In the genomic region with DNA sequence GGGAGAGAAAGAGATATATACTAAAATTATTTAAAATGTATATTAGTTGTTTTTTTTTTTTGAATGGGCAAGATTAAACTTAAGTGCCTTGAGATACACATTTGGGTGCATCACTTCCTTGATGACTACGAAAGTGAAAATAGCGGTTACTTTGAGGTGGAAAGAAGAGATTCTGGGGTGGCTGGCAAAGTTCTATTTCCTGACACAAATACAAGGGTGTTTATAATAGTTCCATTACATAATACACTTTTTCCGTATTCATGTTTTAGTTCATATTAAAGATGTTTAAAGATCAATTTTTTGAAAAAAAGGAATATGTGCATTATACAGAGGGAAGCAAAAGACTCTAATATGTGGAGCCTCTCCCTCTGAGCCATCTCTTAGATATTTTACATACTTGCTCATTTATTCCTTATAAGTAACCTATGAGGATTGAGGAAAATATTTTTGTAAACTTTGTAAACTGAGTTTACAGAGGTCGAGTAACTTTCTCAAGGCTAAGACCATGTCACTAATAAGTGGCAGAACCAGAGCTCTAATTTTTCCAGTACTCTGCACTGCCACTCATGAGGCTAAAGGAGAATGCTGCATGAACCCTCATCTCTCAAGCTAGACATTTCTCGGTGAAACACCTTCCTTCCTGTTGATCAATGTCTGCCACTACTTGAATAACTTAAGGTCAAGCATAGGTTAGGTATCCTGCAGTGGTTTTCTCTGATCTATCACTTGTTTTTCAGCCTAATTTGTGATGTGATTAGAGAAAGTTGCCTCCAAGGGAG, we compare ENCODE assay signal across 9 cellular contexts. TPM values are rescaled to one million over a fixed set of nuclear protein-coding genes. Genes with fewer than 3 reads are reported as not detected.
DNase-seq lines count a peak whose midpoint lies in the region; ATAC-seq and TF ChIP-seq lines count a peak whose summit lies in the region.
"Had no signal": no experiment of that assay in that cellular context is flagged by ENCODE, and none has a peak within 500 bp of the region (broad histone marks: within the 10 kb centered on the region; RNA-seq: fewer than 3 reads in every experiment).

No MANE protein-coding gene starts in this region.

- H3K27me3 Mint-ChIP-seq in T-helper 17 cell = no peaks in the 10 kb centered on the region

- H3K4me1 ChIP-seq in transverse colon = no peaks in the 10 kb centered on the region
- H3K4me1 ChIP-seq: right lobe of liver had no signal

- TF ChIP-seq POLR2A in transverse colon (IDR thresholded peaks at IDR 0.05) = no peak

- no peaks in the 10 kb centered on the region for H3K9me3 ChIP-seq in T-helper 17 cell (ENCODE audit: control insufficient read depth, low read length, poor library complexity, severe bottlenecking)
- H3K9me3 ChIP-seq in transverse colon = no peaks in the 10 kb centered on the region
- H3K9me3 ChIP-seq: right lobe of liver had no signal

- intact Hi-C loops in transverse colon (cut with DNase I; ENCODE audit: low total_unique reads) = no loop called here

- no peak overlapping the region for H3K4me3 ChIP-seq in transverse colon
- H3K4me3 ChIP-seq: right lobe of liver had no signal

- peaks cover 7% of the 10 kb centered on the region for H3K36me3 Mint-ChIP-seq in T-helper 17 cell (ENCODE audit: low read depth)

- H3K27ac ChIP-seq in transverse colon = peak overlapping the region in 3 of 4 donors; percentile 27 to 57 (median 35)
- H3K27ac ChIP-seq: right lobe of liver had no signal

- TF ChIP-seq EP300 in transverse colon (IDR thresholded peaks at IDR 0.05; ENCODE audit: low read depth) = no peak

- no peaks in the 10 kb centered on the region for H3K36me3 ChIP-seq in transverse colon
- H3K36me3 ChIP-seq: right lobe of liver had no signal

- in situ Hi-C loops in transverse colon (cut with MboI; ENCODE audit: low pct_ligation_motif_present in 1 of 4, low pct_unique_long_range_greater_than_20kb in 1 of 4, low sequenced_read_pairs in 3 of 4) = no loop called here

- no peak for TF ChIP-seq CTCF in transverse colon (IDR thresholded peaks at IDR 0.05)

- peak overlapping the region; percentile 92 for H3K27ac Mint-ChIP-seq in T-helper 17 cell

- H3K27me3 ChIP-seq in transverse colon = no peaks in the 10 kb centered on the region
- H3K27me3 ChIP-seq: right lobe of liver had no signal

- ATAC-seq in HG02885 (IDR thresholded peaks at IDR 0.05; ENCODE audit: poor library complexity, unreplicated experiment) = peak; percentile 97
- peak; percentile 89 for ATAC-seq in T-helper 17 cell

- peak; percentile 34 for DNase-seq in stimulated activated CD4-positive, alpha-beta T cell treated with anti-CD3 and anti-CD28 coated beads, Interleukin-15, amount 100 ng/mL, for 24 hours
- DNase-seq in stimulated activated CD4-positive, alpha-beta T cell treated with anti-CD3 and anti-CD28 coated beads, Interleukin-12 subunit alpha, Interleukin-12 subunit beta, amount 100 ng/mL, for 4 hours = no peak
- DNase-seq in T-helper 17 cell = peak in 1 of 3 donors; percentile 12
- DNase-seq in transverse colon = no peak
- DNase-seq in NCI-H2171 (lab: John Stamatoyannopoulos, UW) = no peak
- DNase-seq in activated CD4-positive, CD25-positive, alpha-beta regulatory T cell treated with anti-CD3 and anti-CD28 coated beads, Interleukin-2, amount 50 U/mL, for 72 hours = no peak
- no peak for DNase-seq in SKM-1 (lab: John Stamatoyannopoulos, UW; ENCODE audit: unreplicated experiment)
- DNase-seq: right lobe of liver had no signal

- H3K4me1 Mint-ChIP-seq in T-helper 17 cell = peaks cover 31% of the 10 kb centered on the region

- 63 to 65% methylated on average over 5 of the region's 5 CpGs for WGBS in transverse colon (ENCODE audit: low coverage in 1 of 2), 2 donors

- H3K4me3 Mint-ChIP-seq in T-helper 17 cell = peak overlapping the region; percentile 79

RNA-seq across cellular contexts. Expression of gene DDIAS, which starts 58.7 kb away (rescaled TPM):
- under 1 TPM; 0.47 to 0.52 TPM for total RNA-seq in T-helper 17 cell
- 1 to 10 TPM in 1 of 4 donors, under 1 TPM in 1, not detected in 2; 0.95 to 1.1 TPM for total RNA-seq in transverse colon

RNA-seq across cellular contexts. Expression of gene PRCP, which starts 60.0 kb away (rescaled TPM):
- 10 to 100 TPM; 23.0 to 28.7 TPM for total RNA-seq in T-helper 17 cell
- 10 to 100 TPM; 20.9 to 34.8 (median 29.9) TPM for total RNA-seq in transverse colon
